In genomic region chr18:74608681-74609080, GRCh38 we compare ENCODE assay signal across 18 cellular contexts. TPM values are rescaled to one million over a fixed set of nuclear protein-coding genes. Genes with fewer than 3 reads are reported as not detected.
DNase-seq lines count a peak whose midpoint lies in the region; ATAC-seq, FAIRE-seq and TF ChIP-seq lines count a peak whose summit lies in the region.
"Had no signal": no experiment of that assay in that cellular context is flagged by ENCODE, and none has a peak within 500 bp of the region (broad histone marks: within the 10 kb centered on the region; RNA-seq: fewer than 3 reads in every experiment).

No MANE protein-coding gene starts in this region.

- H3K4me1 Mint-ChIP-seq in stimulated activated naive CD8-positive, alpha-beta T cell treated with anti-CD3 and anti-CD28 coated beads, Interleukin-15, Interleukin-2, amounts not matched to agents 100 ng/mL and 50 ng/mL, for 24 hours (ENCODE audit: low read depth): peaks cover 31% of the 10 kb centered on the region
- peaks cover 13% of the 10 kb centered on the region for H3K4me1 Mint-ChIP-seq in astrocyte (ENCODE audit: low read depth, unreplicated experiment)
- H3K4me1 Mint-ChIP-seq in stimulated activated naive B cell treated with anti-CD40 and anti-IgM and Interleukin-4, amounts not matched to agents 10 μg/mL and 1 μg/mL and 100 μg/mL, for 72 hours: peaks cover 26 to 41% of the 10 kb centered on the region in 2 donors

- H2AFZ ChIP-seq in astrocyte (ENCODE audit: low read depth, low read length): no peak overlapping the region

- no peak for DNase-seq in stimulated activated naive CD8-positive, alpha-beta T cell treated with anti-CD3 and anti-CD28 coated beads, Interleukin-15, Interleukin-2, amounts not matched to agents 100 U/mL and 50 U/mL, for 24 hours
- DNase-seq in astrocyte (ENCODE audit: low read depth) (no peak), kidney tubule cell (ENCODE audit: low spot score) (peak; percentile 17), substantia nigra (lab: John Stamatoyannopoulos, UW) (no peak), NCI-H146 (lab: John Stamatoyannopoulos, UW) (no peak)
- DNase-seq in stimulated activated naive B cell treated with anti-CD40 and anti-IgM and Interleukin-4, amounts not matched to agents 10 μg/mL and 1 μg/mL and 100 μg/mL, for 72 hours: no peak
- DNase-seq: ACHN; CD4-positive, CD25-positive, alpha-beta regulatory T cell; DMS 273 treated with DMSO at 0.1 percent for 48 hours; HFFc6 had no signal

- TF ChIP-seq CTCF in astrocyte (IDR thresholded peaks at IDR 0.05; ENCODE audit: insufficient read depth, low read depth, low read length): no peak

- peaks cover 80% of the 10 kb centered on the region for H3K79me2 ChIP-seq in astrocyte (ENCODE audit: insufficient read depth, low read length)

- H3K36me3 ChIP-seq in astrocyte (ENCODE audit: insufficient read depth, low read length): no peaks in the 10 kb centered on the region
- H3K36me3 ChIP-seq: HAP-1 had no signal

- no peaks in the 10 kb centered on the region for H3K27me3 Mint-ChIP-seq in stimulated activated naive CD8-positive, alpha-beta T cell treated with anti-CD3 and anti-CD28 coated beads, Interleukin-15, Interleukin-2, amounts not matched to agents 100 ng/mL and 50 ng/mL, for 24 hours
- no peaks in the 10 kb centered on the region for H3K27me3 Mint-ChIP-seq in astrocyte (ENCODE audit: low read depth, unreplicated experiment)
- no peaks in the 10 kb centered on the region for H3K27me3 Mint-ChIP-seq in stimulated activated naive B cell treated with anti-CD40 and anti-IgM and Interleukin-4, amounts not matched to agents 10 μg/mL and 1 μg/mL and 100 μg/mL, for 72 hours
- H3K27me3 Mint-ChIP-seq: CD4-positive, CD25-positive, alpha-beta regulatory T cell had no signal

- H3K9me3 ChIP-seq in astrocyte (ENCODE audit: insufficient read depth, low read depth, low read length): no peaks in the 10 kb centered on the region
- H3K9me3 ChIP-seq: BLaER1 treated with 17β-estradiol and CSF1 and Interleukin-3, amounts not matched to agents 10 nM and 100 nM; HAP-1 had no signal

- H3K9me3 Mint-ChIP-seq in stimulated activated naive CD8-positive, alpha-beta T cell treated with anti-CD3 and anti-CD28 coated beads, Interleukin-15, Interleukin-2, amounts not matched to agents 100 ng/mL and 50 ng/mL, for 24 hours: no peaks in the 10 kb centered on the region
- H3K9me3 Mint-ChIP-seq in astrocyte (ENCODE audit: unreplicated experiment): no peaks in the 10 kb centered on the region
- no peaks in the 10 kb centered on the region for H3K9me3 Mint-ChIP-seq in stimulated activated naive B cell treated with anti-CD40 and anti-IgM and Interleukin-4, amounts not matched to agents 10 μg/mL and 1 μg/mL and 100 μg/mL, for 72 hours
- H3K9me3 Mint-ChIP-seq: CD4-positive, CD25-positive, alpha-beta regulatory T cell; HFFc6 had no signal

- no peaks in the 10 kb centered on the region for H3K27me3 ChIP-seq in astrocyte (ENCODE audit: insufficient read depth, low read length)
- H3K27me3 ChIP-seq: BLaER1 treated with 17β-estradiol and CSF1 and Interleukin-3, amounts not matched to agents 10 nM and 100 nM had no signal

- H3K4me3 Mint-ChIP-seq in stimulated activated naive CD8-positive, alpha-beta T cell treated with anti-CD3 and anti-CD28 coated beads, Interleukin-15, Interleukin-2, amounts not matched to agents 100 ng/mL and 50 ng/mL, for 24 hours: no peak overlapping the region
- H3K4me3 Mint-ChIP-seq in astrocyte (ENCODE audit: unreplicated experiment): no peak overlapping the region
- H3K4me3 Mint-ChIP-seq in stimulated activated naive B cell treated with anti-CD40 and anti-IgM and Interleukin-4, amounts not matched to agents 10 μg/mL and 1 μg/mL and 100 μg/mL, for 72 hours: no peak overlapping the region
- H3K4me3 Mint-ChIP-seq: HFFc6 had no signal

- ATAC-seq in stimulated activated naive CD8-positive, alpha-beta T cell treated with anti-CD3 and anti-CD28 coated beads, Interleukin-15, Interleukin-2, amounts not matched to agents 100 U/mL and 50 U/mL, for 24 hours: no peak
- ATAC-seq in stimulated activated naive B cell treated with anti-CD40 and anti-IgM and Interleukin-4, amounts not matched to agents 10 μg/mL and 1 μg/mL and 100 μg/mL, for 72 hours (replicated peaks): no peak
- no peak for ATAC-seq in HG02852 (IDR thresholded peaks at IDR 0.05; ENCODE audit: unreplicated experiment)

- H3K27ac Mint-ChIP-seq in stimulated activated naive CD8-positive, alpha-beta T cell treated with anti-CD3 and anti-CD28 coated beads, Interleukin-15, Interleukin-2, amounts not matched to agents 100 ng/mL and 50 ng/mL, for 24 hours: peak overlapping the region; percentile 71
- H3K27ac Mint-ChIP-seq in astrocyte (ENCODE audit: unreplicated experiment): no peak overlapping the region
- H3K27ac Mint-ChIP-seq in stimulated activated naive B cell treated with anti-CD40 and anti-IgM and Interleukin-4, amounts not matched to agents 10 μg/mL and 1 μg/mL and 100 μg/mL, for 72 hours: peak overlapping the region; percentile 28

- H4K20me1 ChIP-seq in astrocyte (ENCODE audit: insufficient read depth, low read length): peaks cover 65% of the 10 kb centered on the region

- H3K4me3 ChIP-seq in astrocyte (ENCODE audit: insufficient read depth, low read depth, low read length): no peak overlapping the region
- H3K4me3 ChIP-seq: BLaER1 treated with 17β-estradiol and CSF1 and Interleukin-3, amounts not matched to agents 10 nM and 100 nM; HAP-1 had no signal

- peaks cover 6% of the 10 kb centered on the region for H3K4me1 ChIP-seq in astrocyte (ENCODE audit: insufficient read depth, low read length)
- H3K4me1 ChIP-seq: HAP-1 had no signal

- H3K9ac ChIP-seq in astrocyte (ENCODE audit: low read length): no peak overlapping the region
- H3K9ac ChIP-seq: BLaER1 treated with 17β-estradiol and CSF1 and Interleukin-3, amounts not matched to agents 10 nM and 100 nM had no signal

- H3K4me2 ChIP-seq in astrocyte (ENCODE audit: low read length): no peak overlapping the region
- H3K4me2 ChIP-seq: BLaER1 treated with 17β-estradiol and CSF1 and Interleukin-3, amounts not matched to agents 10 nM and 100 nM had no signal

- H3K27ac ChIP-seq in astrocyte (ENCODE audit: low read depth, low read length): peak overlapping the region; percentile 18
- H3K27ac ChIP-seq in substantia nigra (ENCODE audit: low read depth, low read length, poor library complexity, severe bottlenecking): no peak overlapping the region
- H3K27ac ChIP-seq: BLaER1 treated with 17β-estradiol and CSF1 and Interleukin-3, amounts not matched to agents 10 nM and 100 nM; HL-60 had no signal

- H3K36me3 Mint-ChIP-seq in stimulated activated naive CD8-positive, alpha-beta T cell treated with anti-CD3 and anti-CD28 coated beads, Interleukin-15, Interleukin-2, amounts not matched to agents 100 ng/mL and 50 ng/mL, for 24 hours (ENCODE audit: low read depth): peaks cover 5% of the 10 kb centered on the region
- no peaks in the 10 kb centered on the region for H3K36me3 Mint-ChIP-seq in astrocyte (ENCODE audit: low read depth, unreplicated experiment)
- H3K36me3 Mint-ChIP-seq in stimulated activated naive B cell treated with anti-CD40 and anti-IgM and Interleukin-4, amounts not matched to agents 10 μg/mL and 1 μg/mL and 100 μg/mL, for 72 hours: peaks cover 9 to 11% of the 10 kb centered on the region in 2 donors

- peak; percentile 41 for FAIRE-seq in astrocyte (lab: Jason Lieb, UNC)
- FAIRE-seq: G401.6, GM12892, H1 had no signal

RNA-seq across cellular contexts. Expression of gene ZNF407, which starts 11.0 kb away (rescaled TPM):
- 11.7 and 13.8 TPM in 2 replicates for total RNA-seq in astrocyte
